Comparison of ENCODE assay signal across 16 cellular contexts in genomic region chr1:8938232-8939117, GRCh38. TPM values are rescaled to one million over a fixed set of nuclear protein-coding genes. Genes with fewer than 3 reads are reported as not detected.
DNase-seq lines count a peak whose midpoint lies in the region; ATAC-seq, FAIRE-seq and TF ChIP-seq lines count a peak whose summit lies in the region.
"Had no signal": no experiment of that assay in that cellular context is flagged by ENCODE, and none has a peak within 500 bp of the region (broad histone marks: within the 10 kb centered on the region; RNA-seq: fewer than 3 reads in every experiment).

No MANE protein-coding gene starts in this region.

- no peaks in the 10 kb centered on the region for H3K36me3 Mint-ChIP-seq in MCF 10A (ENCODE audit: insufficient read depth, unreplicated experiment)

- H3K27me3 ChIP-seq in breast epithelium (no peaks in the 10 kb centered on the region), PC-3 (ENCODE audit: low read length) (no peaks in the 10 kb centered on the region), bronchial epithelial cell (ENCODE audit: control insufficient read depth, insufficient read depth, low read length) (no peaks in the 10 kb centered on the region)

- no peaks in the 10 kb centered on the region for H3K79me2 ChIP-seq in PC-3 (ENCODE audit: low read length)

- CTCF ChIA-PET in MCF 10A (lab: Yijun Ruan, JAX) (interaction anchor here (1.1 to 2.4 kb wide), 2 partner anchors 21 to 49 kb away, joined by 3 to 12 read pairs; no protein-coding TSS in a partner anchor), PC-3 (lab: Charles Lee) (no interaction called here)

- no peak for TF ChIP-seq POLR2A in breast epithelium (IDR thresholded peaks at IDR 0.05)

- H3K27ac ChIP-seq in breast epithelium: peak overlapping the region; percentile 34 to 78
- peak overlapping the region; percentile 70 for H3K27ac ChIP-seq in PC-3 (ENCODE audit: low read length)

- no peak for DNase-seq in breast epithelium (ENCODE audit: low spot score in 2 of 2)
- DNase-seq in MCF 10A (ENCODE audit: unreplicated experiment): no peak
- no peak for DNase-seq in PC-3
- DNase-seq in bronchial epithelial cell (ENCODE audit: low read depth): no peak
- peak in 1 of 2 donors; percentile 47 for DNase-seq in stimulated activated naive CD8-positive, alpha-beta T cell treated with anti-CD3 and anti-CD28 coated beads, Interleukin-15, amount 100 ng/mL, for 72 hours
- no peak for DNase-seq in mesenteric fat pad (ENCODE audit: low spot score)
- DNase-seq: GDM1; glutamatergic neuron; NCI-H2029 treated with DMSO at 0.1 percent for 48 hours; occipital lobe; stimulated activated CD4-positive, alpha-beta T cell treated with anti-CD3 and anti-CD28 coated beads, Interleukin-12 subunit alpha, Interleukin-12 subunit beta, amount 100 ng/mL, for 4 hours had no signal

- intact Hi-C loops in breast epithelium (cut with DNase I; ENCODE audit: low total_unique reads): loop anchor here (10.0 kb wide), 1 partner anchor 836 kb away; no protein-coding TSS in a partner anchor
- intact Hi-C loops in MCF 10A (cut with micrococcal nuclease): no loop called here
- intact Hi-C loops in PC-3 (cut with micrococcal nuclease): no loop called here

- H4K20me1 ChIP-seq in PC-3 (ENCODE audit: low read length): no peaks in the 10 kb centered on the region

- H3K4me1 Mint-ChIP-seq in MCF 10A (ENCODE audit: insufficient read depth, unreplicated experiment): peaks cover 11% of the 10 kb centered on the region
- peaks cover 68% of the 10 kb centered on the region for H3K4me1 Mint-ChIP-seq in stimulated activated naive CD8-positive, alpha-beta T cell treated with anti-CD3 and anti-CD28 coated beads, Interleukin-15, amount 100 ng/mL, for 72 hours

- H3K9ac ChIP-seq in PC-3 (ENCODE audit: low read length): no peak overlapping the region

- H3K4me3 ChIP-seq in breast epithelium (no peak overlapping the region), PC-3 (ENCODE audit: low read length) (no peak overlapping the region), bronchial epithelial cell (ENCODE audit: low read depth, low read length) (no peak overlapping the region)

- no peak overlapping the region for H3K4me3 Mint-ChIP-seq in MCF 10A (ENCODE audit: unreplicated experiment)
- H3K4me3 Mint-ChIP-seq in stimulated activated naive CD8-positive, alpha-beta T cell treated with anti-CD3 and anti-CD28 coated beads, Interleukin-15, amount 100 ng/mL, for 72 hours: peak overlapping the region; percentile 14 to 75
- H3K4me3 Mint-ChIP-seq: dendritic cell treated with granulocyte-macrophage colony-stimulating factor and Interleukin-4, amounts not matched to agents 40 ng/mL and 50 ng/mL, for 4 days had no signal

- no peaks in the 10 kb centered on the region for H3K9me3 ChIP-seq in breast epithelium
- no peaks in the 10 kb centered on the region for H3K9me3 ChIP-seq in PC-3 (ENCODE audit: low read length)

- H3K27me3 Mint-ChIP-seq in MCF 10A (ENCODE audit: insufficient read depth, unreplicated experiment): no peaks in the 10 kb centered on the region
- no peaks in the 10 kb centered on the region for H3K27me3 Mint-ChIP-seq in stimulated activated naive CD8-positive, alpha-beta T cell treated with anti-CD3 and anti-CD28 coated beads, Interleukin-15, amount 100 ng/mL, for 72 hours
- H3K27me3 Mint-ChIP-seq: dendritic cell treated with granulocyte-macrophage colony-stimulating factor and Interleukin-4, amounts not matched to agents 40 ng/mL and 50 ng/mL, for 4 days had no signal

- H3K9me3 Mint-ChIP-seq in MCF 10A (ENCODE audit: unreplicated experiment): peaks cover 11% of the 10 kb centered on the region
- H3K9me3 Mint-ChIP-seq in stimulated activated naive CD8-positive, alpha-beta T cell treated with anti-CD3 and anti-CD28 coated beads, Interleukin-15, amount 100 ng/mL, for 72 hours: peaks cover 5 to 7% of the 10 kb centered on the region in 2 donors
- H3K9me3 Mint-ChIP-seq: dendritic cell treated with granulocyte-macrophage colony-stimulating factor and Interleukin-4, amounts not matched to agents 40 ng/mL and 50 ng/mL, for 4 days had no signal

- POLR2A ChIA-PET in MCF 10A (lab: Yijun Ruan, JAX): interaction anchor here (0.8 kb wide), 1 partner anchor 36 kb away, joined by 3 read pairs; no protein-coding TSS in a partner anchor
- POLR2A ChIA-PET in PC-3 (lab: Charles Lee; ENCODE audit: unreplicated experiment): no interaction called here

- peak; percentile 62 for FAIRE-seq in bronchial epithelial cell (lab: Jason Lieb, UNC)
- FAIRE-seq: H1 had no signal

- H3K36me3 ChIP-seq in breast epithelium (no peaks in the 10 kb centered on the region), PC-3 (ENCODE audit: low read depth, low read length) (no peaks in the 10 kb centered on the region), bronchial epithelial cell (ENCODE audit: control insufficient read depth, insufficient read depth, low read length) (no peaks in the 10 kb centered on the region)

- no peak overlapping the region for H3K4me2 ChIP-seq in PC-3 (ENCODE audit: low read length)

- H3K9me2 ChIP-seq in PC-3 (replicated peaks; ENCODE audit: low read length): no peaks in the 10 kb centered on the region

- peaks cover 0 to 5% of the 10 kb centered on the region in 2 donors for H3K4me1 ChIP-seq in breast epithelium
- peaks cover 25% of the 10 kb centered on the region for H3K4me1 ChIP-seq in PC-3 (ENCODE audit: insufficient read depth, low read length)

- no peak overlapping the region for H2AFZ ChIP-seq in PC-3 (ENCODE audit: low read length)

- TF ChIP-seq CTCF in breast epithelium (IDR thresholded peaks at IDR 0.05) (no peak), MCF 10A (IDR thresholded peaks at IDR 0.05; ENCODE audit: unreplicated experiment) (no peak), PC-3 (conservative IDR thresholded peaks at IDR 0.05; ENCODE audit: low read depth, low read length) (no peak), bronchial epithelial cell (IDR thresholded peaks at IDR 0.05; ENCODE audit: insufficient read depth, low read length, severe bottlenecking) (no peak)

- no TSS peak for BruUV-seq in MCF 10A (replicated peaks; lab: Mats Ljungman, UMichigan)
- BruUV-seq in PC-3 (replicated peaks; lab: Mats Ljungman, UMichigan): no TSS peak

- H3K27ac Mint-ChIP-seq in MCF 10A (ENCODE audit: low read depth, unreplicated experiment): no peak overlapping the region
- H3K27ac Mint-ChIP-seq in stimulated activated naive CD8-positive, alpha-beta T cell treated with anti-CD3 and anti-CD28 coated beads, Interleukin-15, amount 100 ng/mL, for 72 hours: peak overlapping the region; percentile 93 to 97
- H3K27ac Mint-ChIP-seq: dendritic cell treated with granulocyte-macrophage colony-stimulating factor and Interleukin-4, amounts not matched to agents 40 ng/mL and 50 ng/mL, for 4 days had no signal

- no peaks in the 10 kb centered on the region for H3F3A ChIP-seq in PC-3 (ENCODE audit: low read length, unreplicated experiment)

- ATAC-seq in PC-3 (no peak), GM19463 (IDR thresholded peaks at IDR 0.05; ENCODE audit: unreplicated experiment) (no peak), HG03139 (IDR thresholded peaks at IDR 0.05; ENCODE audit: unreplicated experiment) (no peak)
- ATAC-seq in stimulated activated naive CD8-positive, alpha-beta T cell treated with anti-CD3 and anti-CD28 coated beads, Interleukin-15, amount 100 ng/mL, for 72 hours: peak; percentile 70
- ATAC-seq: left lobe of liver had no signal

RNA-seq across cellular contexts. Expression of gene CA6, which starts 7.2 kb away (rescaled TPM):
- total RNA-seq in breast epithelium (not detected), MCF 10A (2022) (not detected in 2 replicates), PC-3 (2014; rRNA removed) (0.18 TPM in 1 of 2 replicates, not detected in the other), bronchial epithelial cell (not detected in 2 replicates), mesenteric fat pad (not detected)
- total RNA-seq: H1, left lobe of liver, occipital lobe had no signal

RNA-seq across cellular contexts. Expression of gene ENO1, which starts 60.0 kb away (rescaled TPM):
- 100 to 1,000 TPM; 400 to 717 (median 589) TPM for total RNA-seq in breast epithelium
- total RNA-seq in MCF 10A (2022): 2,592 and 2,811 TPM in 2 replicates
- 3,669 and 3,712 TPM in 2 replicates for total RNA-seq in PC-3 (2014; rRNA removed)
- 981 and 1,539 TPM in 2 replicates for total RNA-seq in bronchial epithelial cell
- total RNA-seq in mesenteric fat pad: 863 TPM
